In genomic region chr11:6599884-6600390, GRCh38 we compare ENCODE assay signal across 20 cellular contexts. TPM values are rescaled to one million over a fixed set of nuclear protein-coding genes. Genes with fewer than 3 reads are reported as not detected.
DNase-seq lines count a peak whose midpoint lies in the region; ATAC-seq, FAIRE-seq and TF ChIP-seq lines count a peak whose summit lies in the region.
"Had no signal": no experiment of that assay in that cellular context is flagged by ENCODE, and none has a peak within 500 bp of the region (broad histone marks: within the 10 kb centered on the region; RNA-seq: fewer than 3 reads in every experiment).

No MANE protein-coding gene starts in this region.

- ATAC-seq in GM21737 (IDR thresholded peaks at IDR 0.05; ENCODE audit: unreplicated experiment), result no peak

- DNase-seq in kidney (peak; percentile 48), sigmoid colon (peak; percentile 64), esophagus squamous epithelium (lab: John Stamatoyannopoulos, UW) (no peak), T1000 (lab: John Stamatoyannopoulos, UW) (no peak)
- DNase-seq: ACHN, C1 segment of cervical spinal cord, DMS79, KG1, MV-4-11, NCI-H187, NCI-H2107, NCI-H226, NCI-H524, PC-9 had no signal

- H3K27me3 ChIP-seq in Loucy (ENCODE audit: insufficient read depth, low read length, poor library complexity, severe bottlenecking) (no peaks in the 10 kb centered on the region), sigmoid colon (no peaks in the 10 kb centered on the region), esophagus squamous epithelium (no peaks in the 10 kb centered on the region)

- H3K27ac ChIP-seq in angular gyrus (ENCODE audit: low read depth, low read length) (peak overlapping the region; percentile 1), kidney (ENCODE audit: low read depth in 2 of 2, low read length in 2 of 2) (peak overlapping the region in 1 of 2 donors; percentile 7), sigmoid colon (peak overlapping the region in 3 of 4 donors; percentile 33 to 99 (median 87)), esophagus squamous epithelium (no peak overlapping the region)
- H3K27ac ChIP-seq: PC-9 had no signal

- TF ChIP-seq CTCF in Loucy (conservative IDR thresholded peaks at IDR 0.05; ENCODE audit: low read length), result no peak
- TF ChIP-seq CTCF in kidney (IDR thresholded peaks at IDR 0.05; ENCODE audit: borderline replicate concordance, extremely low read depth, insufficient read depth), result no peak
- no peak for TF ChIP-seq CTCF in sigmoid colon (IDR thresholded peaks at IDR 0.05)
- TF ChIP-seq CTCF in esophagus squamous epithelium (IDR thresholded peaks at IDR 0.05), result no peak

- peak overlapping the region; percentile 97 for H3K4me2 ChIP-seq in Loucy (ENCODE audit: low read depth, low read length, poor library complexity, severe bottlenecking)
- H3K4me2 ChIP-seq: PC-9 had no signal

- peaks cover 79% of the 10 kb centered on the region for H3K79me2 ChIP-seq in Loucy (ENCODE audit: insufficient read depth, low read length)

- TF ChIP-seq EP300 in sigmoid colon (IDR thresholded peaks at IDR 0.05), result no peak

- H3K9me3 ChIP-seq in Loucy (ENCODE audit: insufficient read depth, low read depth, low read length) (no peaks in the 10 kb centered on the region), kidney (ENCODE audit: control insufficient read depth in 1 of 2, low read length in 2 of 2) (no peaks in the 10 kb centered on the region), sigmoid colon (no peaks in the 10 kb centered on the region), esophagus squamous epithelium (no peaks in the 10 kb centered on the region)

- H3K9me2 ChIP-seq in Loucy (replicated peaks; ENCODE audit: low read depth, low read length), result no peaks in the 10 kb centered on the region

- peak overlapping the region; percentile 17 for H3K4me3 ChIP-seq in Loucy (ENCODE audit: low read length, poor library complexity, severe bottlenecking)
- no peak overlapping the region for H3K4me3 ChIP-seq in kidney (ENCODE audit: low read length in 2 of 2)
- no peak overlapping the region for H3K4me3 ChIP-seq in sigmoid colon
- no peak overlapping the region for H3K4me3 ChIP-seq in esophagus squamous epithelium
- H3K4me3 ChIP-seq: PC-9 had no signal

- no peak overlapping the region for H2AFZ ChIP-seq in Loucy (ENCODE audit: low read length)
- H2AFZ ChIP-seq: PC-9 had no signal

- H3K36me3 ChIP-seq in Loucy (ENCODE audit: insufficient read depth, low read length) (peaks cover 26% of the 10 kb centered on the region; the same call in 1 of the 2 replicates), kidney (ENCODE audit: control insufficient read depth in 1 of 2, insufficient read depth in 2 of 2, low read length in 2 of 2) (peaks cover 21 to 23% of the 10 kb centered on the region in 2 donors), sigmoid colon (peaks cover 17 to 39% (median 26%) of the 10 kb centered on the region in 4 donors), esophagus squamous epithelium (peaks cover 9 to 72% (median 23%) of the 10 kb centered on the region in 3 donors)

- H3K9ac ChIP-seq in Loucy (ENCODE audit: low read depth, low read length, poor library complexity, severe bottlenecking) (peak overlapping the region; percentile 97), kidney (ENCODE audit: low read length in 2 of 2) (no peak overlapping the region)

- TF ChIP-seq POLR2A in sigmoid colon (IDR thresholded peaks at IDR 0.05), result no peak
- no peak for TF ChIP-seq POLR2A in esophagus squamous epithelium (IDR thresholded peaks at IDR 0.05)

- 0 out of 2 replicates have a peak, but pooled peaks cover 3% of the 10 kb centered on the region for H3F3A ChIP-seq in Loucy (ENCODE audit: low read depth)

- 80 to 95% methylated on average over 2 of the region's 2 CpGs for WGBS in sigmoid colon, 2 donors
- 64 to 83% methylated on average over 1 to 2 of the region's 2 CpGs for WGBS in esophagus squamous epithelium, 2 donors

- no peak for FAIRE-seq in kidney (lab: Jason Lieb, UNC)
- FAIRE-seq: GM12892, GM18507, H1 had no signal

- peaks cover 43% of the 10 kb centered on the region for H4K20me1 ChIP-seq in Loucy (ENCODE audit: insufficient read depth, low read length, poor library complexity, severe bottlenecking)

- H3K4me1 ChIP-seq in Loucy (ENCODE audit: insufficient read depth, low read length, poor library complexity, severe bottlenecking) (peaks cover 57% of the 10 kb centered on the region), kidney (ENCODE audit: control insufficient read depth in 1 of 2, insufficient read depth in 1 of 2, low read depth in 1 of 2, low read length in 2 of 2) (peaks cover 9 to 17% of the 10 kb centered on the region in 2 donors), sigmoid colon (peaks cover 0 to 82% (median 66%) of the 10 kb centered on the region in 4 donors), esophagus squamous epithelium (peaks cover 16 to 63% (median 26%) of the 10 kb centered on the region in 3 donors)

- intact Hi-C loops in kidney (cut with DNase I), result no loop called here
- intact Hi-C loops in sigmoid colon (cut with DNase I), result loop anchor here (5.0 kb wide), 2 partner anchors 82 to 118 kb away; partner anchors contain the start of genes ARFIP2, MRPL17 and TIMM10B
- intact Hi-C loops in esophagus squamous epithelium (cut with DNase I), result loop anchor here (5.0 kb wide), 1 partner anchor 82 kb away; the partner anchor contains the start of gene MRPL17

RNA-seq across cellular contexts. Expression of gene RRP8, which starts 3.5 kb away (rescaled TPM):
- total RNA-seq in kidney (23.4 TPM), sigmoid colon (10 to 100 TPM; 20.7 to 23.2 (median 21.7) TPM), esophagus squamous epithelium (10 to 100 TPM; 10.9 to 23.5 (median 15.7) TPM)
- polyA plus RNA-seq in kidney (ENCODE audit: insufficient read depth, low read depth, low replicate concordance) (29.8 TPM), sigmoid colon (10 to 100 TPM; 10.2 to 15.8 (median 12.3) TPM)

RNA-seq across cellular contexts. Expression of gene ILK, which starts 3.6 kb away (rescaled TPM):
- 170 TPM for total RNA-seq in kidney
- polyA plus RNA-seq in kidney (ENCODE audit: insufficient read depth, low read depth, low replicate concordance), result 149 TPM
- total RNA-seq in sigmoid colon, result 100 to 1,000 TPM; 450 to 607 (median 548) TPM
- 100 to 1,000 TPM in 2 of 3 donors, 10 to 100 TPM in 1; 93.7 to 117 (median 100) TPM for polyA plus RNA-seq in sigmoid colon
- total RNA-seq in esophagus squamous epithelium, result 100 to 1,000 TPM in 1 of 4 donors, 10 to 100 TPM in 3; 34.5 to 128 (median 49.5) TPM

RNA-seq across cellular contexts. Expression of gene TAF10, which starts 12.1 kb away (rescaled TPM):
- total RNA-seq in kidney (136 TPM), sigmoid colon (10 to 100 TPM; 33.2 to 60.0 (median 49.0) TPM), esophagus squamous epithelium (10 to 100 TPM; 31.9 to 69.2 (median 48.6) TPM)
- polyA plus RNA-seq in kidney (ENCODE audit: insufficient read depth, low read depth, low replicate concordance) (250 TPM), sigmoid colon (100 to 1,000 TPM in 2 of 3 donors, 10 to 100 TPM in 1; 67.6 to 148 (median 129) TPM)

RNA-seq across cellular contexts. Expression of gene TPP1, which starts 19.3 kb away (rescaled TPM):
- total RNA-seq in kidney, result 84.2 TPM
- 115 TPM for polyA plus RNA-seq in kidney (ENCODE audit: insufficient read depth, low read depth, low replicate concordance)
- 10 to 100 TPM; 39.8 to 58.8 (median 45.9) TPM for total RNA-seq in sigmoid colon
- polyA plus RNA-seq in sigmoid colon, result 10 to 100 TPM; 13.2 to 60.3 (median 55.5) TPM
- 10 to 100 TPM; 15.4 to 34.9 (median 27.8) TPM for total RNA-seq in esophagus squamous epithelium

RNA-seq across cellular contexts. Expression of gene DCHS1, which starts 55.7 kb away (rescaled TPM):
- total RNA-seq in kidney, result 17.0 TPM
- polyA plus RNA-seq in kidney (ENCODE audit: insufficient read depth, low read depth, low replicate concordance), result 2.4 TPM
- total RNA-seq in sigmoid colon, result 10 to 100 TPM; 21.7 to 57.1 (median 32.2) TPM
- 1 to 10 TPM in 1 of 3 donors, under 1 TPM in 2; under 0.01 to 6.3 (median 0.46) TPM for polyA plus RNA-seq in sigmoid colon
- 1 to 10 TPM; 1.1 to 9.9 (median 2.3) TPM for total RNA-seq in esophagus squamous epithelium

Comparison
In these comparisons a context has a peak if more than half of its experiments do, and no peak if none do; other contexts are left out.
1. H3K27ac ChIP-seq: peak in angular gyrus (single experiment) and sigmoid colon (3 of 4); none in esophagus squamous epithelium (0 of 4).
2. DNase-seq: peak in kidney (single experiment) and sigmoid colon (single experiment); none in esophagus squamous epithelium (single experiment) and T1000 (single experiment).